ENCODE assay signal across 9 cellular contexts in genomic region chr7:85851571-85852193, GRCh38.
A peak's percentile ranks its signal among the peaks of the same experiment; 100 is the strongest.
DNase-seq lines count a peak whose midpoint lies in the region; ATAC-seq, FAIRE-seq and TF ChIP-seq lines count a peak whose summit lies in the region.
"Had no signal": no experiment of that assay in that cellular context is flagged by ENCODE, and none has a peak within 500 bp of the region (broad histone marks: within the 10 kb centered on the region; RNA-seq: fewer than 3 reads in every experiment).

No MANE protein-coding gene starts in this region.

- POLR2A ChIA-PET in BJ (lab: Charles Lee): no interaction called here

- H3K4me3 ChIP-seq in BJ (ENCODE audit: low read depth, low read length) (no peak overlapping the region), Karpas-422 (ENCODE audit: low read length) (no peak overlapping the region), kidney (ENCODE audit: low read length in 2 of 2) (no peak overlapping the region)
- H3K4me3 ChIP-seq: thoracic aorta had no signal

- H3K36me3 ChIP-seq in BJ (ENCODE audit: control insufficient read depth, insufficient read depth, low read length): no peaks in the 10 kb centered on the region
- no peaks in the 10 kb centered on the region for H3K36me3 ChIP-seq in Karpas-422 (ENCODE audit: insufficient read depth, low read length)
- no peaks in the 10 kb centered on the region for H3K36me3 ChIP-seq in kidney (ENCODE audit: control insufficient read depth in 1 of 2, insufficient read depth in 2 of 2, low read length in 2 of 2)
- H3K36me3 ChIP-seq: thoracic aorta had no signal

- peak; percentile 51 for TF ChIP-seq CTCF in BJ (IDR thresholded peaks at IDR 0.05; ENCODE audit: insufficient read depth, low read depth, low read length)
- TF ChIP-seq CTCF in VCaP (conservative IDR thresholded peaks at IDR 0.05): peak; percentile 80
- TF ChIP-seq CTCF in kidney (IDR thresholded peaks at IDR 0.05; ENCODE audit: borderline replicate concordance, extremely low read depth, insufficient read depth): peak; percentile 22

- intact Hi-C loops in kidney (cut with DNase I): no loop called here

- H3K4me1 ChIP-seq in Karpas-422 (ENCODE audit: low read length) (no peaks in the 10 kb centered on the region), kidney (ENCODE audit: control insufficient read depth in 1 of 2, insufficient read depth in 1 of 2, low read depth in 1 of 2, low read length in 2 of 2) (no peaks in the 10 kb centered on the region)

- CTCF ChIA-PET in BJ (lab: Yijun Ruan, JAX): interaction anchor here (0.9 to 2.4 kb wide), 3 partner anchors 21 to 822 kb away, joined by 3 to 15 read pairs (median 5); no protein-coding TSS in a partner anchor

- peak; percentile 80 for FAIRE-seq in kidney (lab: Jason Lieb, UNC)

- no peaks in the 10 kb centered on the region for H3K9me3 ChIP-seq in Karpas-422 (ENCODE audit: low read length)
- no peaks in the 10 kb centered on the region for H3K9me3 ChIP-seq in kidney (ENCODE audit: control insufficient read depth in 1 of 2, low read length in 2 of 2)
- H3K9me3 ChIP-seq: thoracic aorta had no signal

- DNase-seq in BJ (ENCODE audit: low read depth) (peak; percentile 11), Karpas-422 (peak; percentile 63), kidney (no peak)

- no peak for ATAC-seq in HG03135 (IDR thresholded peaks at IDR 0.05; ENCODE audit: unreplicated experiment)
- no peak for ATAC-seq in GM18498 (IDR thresholded peaks at IDR 0.05; ENCODE audit: unreplicated experiment)
- no peak for ATAC-seq in GM21367 (IDR thresholded peaks at IDR 0.05; ENCODE audit: unreplicated experiment)
- no peak for ATAC-seq in GM21529 (IDR thresholded peaks at IDR 0.05; ENCODE audit: unreplicated experiment)

- H3K27me3 ChIP-seq in BJ (ENCODE audit: control insufficient read depth, insufficient read depth, low read length) (no peaks in the 10 kb centered on the region), Karpas-422 (ENCODE audit: low read length) (no peaks in the 10 kb centered on the region)

- H3K9ac ChIP-seq in Karpas-422 (ENCODE audit: low read length): no peak overlapping the region
- H3K9ac ChIP-seq in kidney (ENCODE audit: low read length in 2 of 2): no peak overlapping the region

- H3K4me2 ChIP-seq in Karpas-422 (ENCODE audit: low read depth, low read length, poor library complexity, severe bottlenecking): no peak overlapping the region

- H3K27ac ChIP-seq in Karpas-422 (ENCODE audit: low read length) (no peak overlapping the region), VCaP (no peak overlapping the region), kidney (ENCODE audit: low read depth in 2 of 2, low read length in 2 of 2) (no peak overlapping the region)
- H3K27ac ChIP-seq: thoracic aorta had no signal

- H2AFZ ChIP-seq in Karpas-422 (ENCODE audit: low read length): no peak overlapping the region

- H3K9me2 ChIP-seq in Karpas-422 (replicated peaks; ENCODE audit: insufficient read depth, low read length): no peaks in the 10 kb centered on the region

- no peaks in the 10 kb centered on the region for H4K20me1 ChIP-seq in Karpas-422 (ENCODE audit: insufficient read depth, low read depth, low read length)

- H3K79me2 ChIP-seq in Karpas-422 (ENCODE audit: low read length): no peaks in the 10 kb centered on the region

Comparison
In these comparisons a context has a peak if more than half of its experiments do, and no peak if none do; other contexts are left out.
1. CTCF ChIP-seq: peak in every context shown above with its lines; median percentile 80 in VCaP; 51 in BJ; 22 in kidney.